In the genomic region with DNA sequence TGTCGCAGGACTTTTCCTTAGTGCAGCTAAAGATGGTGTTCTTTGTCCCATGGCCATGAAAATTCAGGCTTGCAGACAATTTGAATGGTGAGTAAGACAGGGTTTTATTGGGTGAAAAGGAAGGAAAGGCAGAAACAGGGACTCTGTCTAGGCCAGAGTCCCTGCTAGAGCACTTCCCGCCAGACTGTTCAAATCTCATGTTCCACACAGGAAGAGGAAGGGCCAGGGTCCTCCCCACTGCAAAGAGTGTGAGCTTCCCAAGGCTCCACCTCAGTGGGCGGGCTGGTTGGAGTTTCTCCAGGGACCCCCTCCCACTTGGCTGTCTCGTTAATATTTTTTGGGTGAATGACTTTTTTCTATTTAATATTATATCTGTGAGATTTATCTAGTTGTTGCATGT, we compare ENCODE assay signal across 24 cellular contexts. TPM values are rescaled to one million over a fixed set of nuclear protein-coding genes. Genes with fewer than 3 reads are reported as not detected.
A peak's percentile ranks its signal among the peaks of the same experiment; 100 is the strongest.
DNase-seq lines count a peak whose midpoint lies in the region; ATAC-seq, FAIRE-seq and TF ChIP-seq lines count a peak whose summit lies in the region.
"Had no signal": no experiment of that assay in that cellular context is flagged by ENCODE, and none has a peak within 500 bp of the region (broad histone marks: within the 10 kb centered on the region; RNA-seq: fewer than 3 reads in every experiment).

No MANE protein-coding gene starts in this region.

- no peak for TF ChIP-seq CTCF in H1 (IDR thresholded peaks at IDR 0.05; ENCODE audit: control extremely low read depth in 1 of 3, insufficient read depth in 1 of 3, low read depth in 1 of 3, low read length in 3 of 3)

- no peak for TF ChIP-seq POLR2A in H1 (IDR thresholded peaks at IDR 0.05; ENCODE audit: control extremely low read depth in 1 of 2, low read depth in 2 of 2, low read length in 2 of 2)

- H3K4ac ChIP-seq in H1 (replicated peaks; ENCODE audit: insufficient read length, low read depth, low read length) = no peak overlapping the region

- H3K36me3 ChIP-seq in H1 (ENCODE audit: control insufficient read depth in 2 of 4, insufficient read depth in 4 of 4, low read length in 3 of 4) = no peaks in the 10 kb centered on the region
- H3K36me3 ChIP-seq: adrenal gland, colonic mucosa, spleen, upper lobe of left lung had no signal

- H3K9me3 Mint-ChIP-seq in stimulated activated naive B cell treated with anti-CD40 and anti-IgM and Interleukin-4, amounts not matched to agents 10 μg/mL and 1 μg/mL and 100 μg/mL, for 72 hours = peaks cover 1 to 5% of the 10 kb centered on the region in 2 donors
- H3K9me3 Mint-ChIP-seq: activated CD4-positive, alpha-beta T cell treated with anti-CD3 and anti-CD28 coated beads, Interleukin-2, amount 10 ng/mL, durations not matched to agents 24 days and 14 days had no signal

- no peak overlapping the region for H2BK12ac ChIP-seq in H1 (ENCODE audit: low read depth, low read length)

- H4K91ac ChIP-seq in H1 (replicated peaks; ENCODE audit: insufficient read length, low read length) = no peak overlapping the region

- no peak overlapping the region for H2BK5ac ChIP-seq in H1 (ENCODE audit: low read depth, low read length)

- H2AK5ac ChIP-seq in H1 (ENCODE audit: low read depth, low read length) = no peak overlapping the region

- no peak for FAIRE-seq in H1 (lab: Jason Lieb, UNC)

- H3K23me2 ChIP-seq in H1 (ENCODE audit: low read depth, low read length) = no peaks in the 10 kb centered on the region

- peaks cover 15 to 38% of the 10 kb centered on the region in 2 donors for H3K4me1 Mint-ChIP-seq in stimulated activated naive B cell treated with anti-CD40 and anti-IgM and Interleukin-4, amounts not matched to agents 10 μg/mL and 1 μg/mL and 100 μg/mL, for 72 hours
- H3K4me1 Mint-ChIP-seq: activated CD4-positive, alpha-beta T cell treated with anti-CD3 and anti-CD28 coated beads, Interleukin-2, amount 10 ng/mL, durations not matched to agents 24 days and 14 days; T-cell had no signal

- POLR2A ChIA-PET in H1 (lab: Charles Lee; ENCODE audit: partially characterized antibody) = no interaction called here

- peak overlapping the region; percentile 31 for H3K27ac Mint-ChIP-seq in stimulated activated naive B cell treated with anti-CD40 and anti-IgM and Interleukin-4, amounts not matched to agents 10 μg/mL and 1 μg/mL and 100 μg/mL, for 72 hours
- H3K27ac Mint-ChIP-seq: activated CD4-positive, alpha-beta T cell treated with anti-CD3 and anti-CD28 coated beads, Interleukin-2, amount 10 ng/mL, durations not matched to agents 24 days and 14 days; T-cell had no signal

- H3K18ac ChIP-seq in H1 (ENCODE audit: extremely low read depth, low read length) = no peak overlapping the region

- DNase-seq in H1 (ENCODE audit: low read depth in 1 of 2, low spot score in 2 of 2) (no peak), kidney tubule cell (ENCODE audit: low spot score) (no peak), GF-D8 (lab: John Stamatoyannopoulos, UW) (no peak)
- no peak for DNase-seq in stimulated activated naive B cell treated with anti-CD40 and anti-IgM and Interleukin-4, amounts not matched to agents 10 μg/mL and 1 μg/mL and 100 μg/mL, for 72 hours
- DNase-seq in activated CD8-positive, alpha-beta memory T cell treated with anti-CD3 and anti-CD28 coated beads for 24 hours = no peak
- DNase-seq: activated CD4-positive, alpha-beta T cell treated with anti-CD3 and anti-CD28 coated beads, Interleukin-2, amount 10 ng/mL, durations not matched to agents 24 days and 14 days; activated CD8-positive, alpha-beta memory T cell treated with anti-CD3 and anti-CD28 coated beads, Interleukin-2, amount 50 U/mL, for 48 hours; activated effector memory CD4-positive, alpha-beta T cell treated with anti-CD3 and anti-CD28 coated beads, Interleukin-2, amount 50 U/mL, for 16 hours; adrenal gland; colonic mucosa; COR-L47; DND-41; GOT3; IMR-90; NCI-H1436 treated with DMSO at 0.1 percent for 48 hours; NCI-H524 treated with DMSO at 0.1 percent for 48 hours; spleen; stimulated activated CD4-positive, alpha-beta T cell treated with anti-CD3 and anti-CD28 coated beads, Interleukin-4, amount 100 ng/mL, for 24 hours; T-cell had no signal

- no peak overlapping the region for H3K56ac ChIP-seq in H1 (replicated peaks; ENCODE audit: insufficient read length, low read depth, low read length)

- H3K9me3 ChIP-seq in H1 (ENCODE audit: insufficient read depth in 2 of 2, low read depth in 1 of 2, low read length in 1 of 2) = no peaks in the 10 kb centered on the region
- H3K9me3 ChIP-seq: adrenal gland, colonic mucosa, upper lobe of left lung had no signal

- no peak overlapping the region for H3K27ac ChIP-seq in H1 (ENCODE audit: low read depth, low read length)
- H3K27ac ChIP-seq: adrenal gland, colonic mucosa, upper lobe of left lung had no signal

- H4K8ac ChIP-seq in H1 (ENCODE audit: extremely low read depth, insufficient read depth, low read length) = no peak overlapping the region

- H2BK120ac ChIP-seq in H1 (replicated peaks; ENCODE audit: low read depth, low read length) = no peak overlapping the region

- no peaks in the 10 kb centered on the region for H3K27me3 ChIP-seq in H1 (replicated peaks in 1 of 4; ENCODE audit: control insufficient read depth in 3 of 4, extremely low read depth in 1 of 4, insufficient read depth in 3 of 4, low read length in 3 of 4)
- H3K27me3 ChIP-seq: adrenal gland, colonic mucosa, spleen, upper lobe of left lung had no signal

- no peak overlapping the region for H3K23ac ChIP-seq in H1 (ENCODE audit: insufficient read length)

- H4K5ac ChIP-seq in H1 (ENCODE audit: insufficient read length, low read depth, low read length) = no peak overlapping the region

- H3K4me1 ChIP-seq in H1 (replicated peaks in 1 of 4; ENCODE audit: control insufficient read depth in 3 of 4, insufficient read depth in 4 of 4, low read length in 3 of 4) = no peaks in the 10 kb centered on the region
- H3K4me1 ChIP-seq: adrenal gland, colonic mucosa, upper lobe of left lung had no signal

- H3K36me3 Mint-ChIP-seq in stimulated activated naive B cell treated with anti-CD40 and anti-IgM and Interleukin-4, amounts not matched to agents 10 μg/mL and 1 μg/mL and 100 μg/mL, for 72 hours = peaks cover 20 to 26% of the 10 kb centered on the region in 2 donors
- H3K36me3 Mint-ChIP-seq: T-cell had no signal

- peak overlapping the region; percentile 91 for H2AFZ ChIP-seq in H1 (ENCODE audit: low read length)

- TF ChIP-seq EP300 in H1 (IDR thresholded peaks at IDR 0.05; ENCODE audit: borderline replicate concordance in 1 of 2, low read depth in 2 of 2, low read length in 2 of 2) = no peak

- H3K79me2 ChIP-seq in H1 (ENCODE audit: control insufficient read depth in 1 of 2, insufficient read depth in 2 of 2, low read length in 2 of 2) = no peaks in the 10 kb centered on the region

- CTCF ChIA-PET in H1 (lab: Charles Lee; ENCODE audit: partially characterized antibody) = interaction anchor here (0.8 to 2.8 kb wide), 3 partner anchors 13 to 31 kb away, joined by 3 to 10 read pairs (median 4); no protein-coding TSS in a partner anchor

- ATAC-seq in GM21423 (IDR thresholded peaks at IDR 0.05; ENCODE audit: unreplicated experiment) (peak; percentile 21), HG02885 (IDR thresholded peaks at IDR 0.05; ENCODE audit: poor library complexity, unreplicated experiment) (peak; percentile 18)
- peak in 1 of 2 donors; percentile 12 for ATAC-seq in stimulated activated naive B cell treated with anti-CD40 and anti-IgM and Interleukin-4, amounts not matched to agents 10 μg/mL and 1 μg/mL and 100 μg/mL, for 72 hours (replicated peaks)
- ATAC-seq: T-cell had no signal

- H2BK15ac ChIP-seq in H1 (ENCODE audit: low read length) = no peak overlapping the region

- no peak overlapping the region for H3K9ac ChIP-seq in H1 (replicated peaks in 1 of 4; ENCODE audit: extremely low read depth in 1 of 4, low read depth in 3 of 4, low read length in 3 of 4)

- no peaks in the 10 kb centered on the region for H4K20me1 ChIP-seq in H1 (replicated peaks in 1 of 2; ENCODE audit: control insufficient read depth in 1 of 2, insufficient read depth in 2 of 2, low read length in 2 of 2)

- H3K4me3 Mint-ChIP-seq in stimulated activated naive B cell treated with anti-CD40 and anti-IgM and Interleukin-4, amounts not matched to agents 10 μg/mL and 1 μg/mL and 100 μg/mL, for 72 hours = no peak overlapping the region
- H3K4me3 Mint-ChIP-seq: activated CD4-positive, alpha-beta T cell treated with anti-CD3 and anti-CD28 coated beads, Interleukin-2, amount 10 ng/mL, durations not matched to agents 24 days and 14 days; T-cell had no signal

- no peak for TF ChIP-seq RAD21 in H1 (IDR thresholded peaks at IDR 0.05 in 1 of 2, conservative IDR thresholded peaks at IDR 0.05 in 1 of 2; ENCODE audit: low read depth in 2 of 2, low read length in 2 of 2)

- H3K14ac ChIP-seq in H1 (ENCODE audit: insufficient read length) = no peak overlapping the region

- H3K4me3 ChIP-seq in H1 (ENCODE audit: extremely low read depth in 1 of 4, insufficient read depth in 2 of 4, low read depth in 3 of 4, low read length in 4 of 4) = no peak overlapping the region
- H3K4me3 ChIP-seq: adrenal gland, colonic mucosa, spleen, upper lobe of left lung had no signal

- H3K27me3 Mint-ChIP-seq in stimulated activated naive B cell treated with anti-CD40 and anti-IgM and Interleukin-4, amounts not matched to agents 10 μg/mL and 1 μg/mL and 100 μg/mL, for 72 hours = no peaks in the 10 kb centered on the region
- H3K27me3 Mint-ChIP-seq: activated CD4-positive, alpha-beta T cell treated with anti-CD3 and anti-CD28 coated beads, Interleukin-2, amount 10 ng/mL, durations not matched to agents 24 days and 14 days had no signal

- no peak overlapping the region for H2BK20ac ChIP-seq in H1 (ENCODE audit: low read length)

- no peak overlapping the region for H3K4me2 ChIP-seq in H1 (ENCODE audit: insufficient read depth in 1 of 2, low read depth in 2 of 2, low read length in 2 of 2)

- 90% methylated on average over 4 of the region's 4 CpGs; no CpG with 5 or more reads in 1 of the 2 experiments for WGBS in H1 (ENCODE audit: extremely low coverage in 1 of 2, insufficient coverage in 1 of 2, insufficient read length in 1 of 2, insufficient replicate concordance in 2 of 2, low coverage in 1 of 2, low lambda C conversion rate in 2 of 2, missing lambda C conversion rate in 1 of 2), 2 experiments

- no peaks in the 10 kb centered on the region for H3K79me1 ChIP-seq in H1 (ENCODE audit: low read depth, low read length)

RNA-seq across cellular contexts. Expression of gene COL19A1, which starts 29.0 kb away (rescaled TPM):
- not detected in 2 replicates for total RNA-seq in H1 (2021; fragmentation: NEBNext Ultra II Directional; extraction: Animal tissue kit (Norgen Biotek cat#: 25700))
- polyA plus RNA-seq in H1 (2011; rRNA removed) = not detected in 2 replicates
- polyA plus RNA-seq in H1 (2011; cell fraction: cytosol; rRNA removed) = not detected
- not detected for polyA plus RNA-seq in H1 (2011; cell fraction: nucleus; rRNA removed)
- not detected in 4 replicates for polyA plus RNA-seq in H1 (2012, experiment 1 of 2)
- not detected for polyA plus RNA-seq in H1 (2012, experiment 2 of 2)
- 0.04 TPM for polyA plus RNA-seq in H1 (2013, experiment 1 of 2)
- not detected for polyA plus RNA-seq in H1 (2013, experiment 2 of 2)
- polyA minus RNA-seq in H1 (2011; rRNA and poly(A)+ RNA removed) = not detected in 2 replicates
- polyA minus RNA-seq in H1 (2011; cell fraction: cytosol; rRNA and poly(A)+ RNA removed) = not detected
- not detected for polyA minus RNA-seq in H1 (2011; cell fraction: nucleus; rRNA and poly(A)+ RNA removed)
- total RNA-seq: activated CD4-positive, alpha-beta T cell treated with anti-CD3 and anti-CD28 coated beads, Interleukin-2, amount 10 ng/mL, durations not matched to agents 24 days and 14 days; MCF 10A; pulmonary artery endothelial cell had no signal
- polyA plus RNA-seq: IMR-90 had no signal
